ENCODE assay signal across 27 cellular contexts in genomic region chr3:187927565-187927964, GRCh38.
"Had no signal": no experiment of that assay in that cellular context is flagged by ENCODE, and none has a peak within 500 bp of the region (broad histone marks: within the 10 kb centered on the region; RNA-seq: fewer than 3 reads in every experiment).

No MANE protein-coding gene starts in this region.

- H3K4me3 ChIP-seq: left ventricle myocardium inferior, lung, mucosa of descending colon, ovary, right atrium auricular region, right lobe of liver, smooth muscle cell, thyroid gland, transverse colon, upper lobe of left lung, vagina had no signal

- H3K36me3 ChIP-seq: left ventricle myocardium inferior, ovary, right atrium auricular region, right lobe of liver, thyroid gland, transverse colon, upper lobe of left lung, vagina had no signal

- H3K4me2 ChIP-seq: smooth muscle cell had no signal

- H3K27ac ChIP-seq: left ventricle myocardium inferior, ovary, right atrium auricular region, right lobe of liver, thyroid gland, transverse colon, upper lobe of left lung, vagina had no signal

- H3K27ac Mint-ChIP-seq: progenitor cell of endocrine pancreas; stimulated activated memory B cell treated with anti-CD40 and anti-IgM and Interleukin-4, amounts not matched to agents 10 μg/mL and 1 μg/mL and 100 μg/mL, for 72 hours; stimulated activated naive CD8-positive, alpha-beta T cell treated with anti-CD3 and anti-CD28 coated beads, Interleukin-15, amount 100 ng/mL, for 72 hours had no signal

- H3K27me3 Mint-ChIP-seq: naive thymus-derived CD4-positive, alpha-beta T cell; stimulated activated naive CD8-positive, alpha-beta T cell treated with anti-CD3 and anti-CD28 coated beads, Interleukin-15, amount 100 ng/mL, for 72 hours had no signal

- H3K4me3 Mint-ChIP-seq: immature natural killer cell; naive thymus-derived CD4-positive, alpha-beta T cell; natural killer cell treated with Interleukin-12 subunit alpha and Interleukin-12 subunit beta and Interleukin-15 and Interleukin-18, amount 100 ng/mL, for 72 hours; stimulated activated memory B cell treated with anti-CD40 and anti-IgM and Interleukin-4, amounts not matched to agents 10 μg/mL and 1 μg/mL and 100 μg/mL, for 72 hours had no signal

- H3K4me1 ChIP-seq: thyroid gland, transverse colon, upper lobe of left lung, vagina had no signal

- H3K36me3 Mint-ChIP-seq: stimulated activated memory B cell treated with anti-CD40 and anti-IgM and Interleukin-4, amounts not matched to agents 10 μg/mL and 1 μg/mL and 100 μg/mL, for 72 hours had no signal

- H3K9me3 ChIP-seq: ovary, thyroid gland, vagina had no signal

- DNase-seq: hypothalamus; immature natural killer cell; islet precursor cell; left ventricle myocardium inferior; mesendoderm; midbrain; mucosa of descending colon; naive thymus-derived CD4-positive, alpha-beta T cell; ovary; right lobe of liver; stimulated activated CD4-positive, alpha-beta T cell treated with anti-CD3 and anti-CD28 coated beads, Interleukin-1b, Interleukin-23, amount 100 ng/mL, for 48 hours; stimulated activated CD4-positive, alpha-beta T cell treated with anti-CD3 and anti-CD28 coated beads, Interleukin-2, amount 100 ng/mL, for 48 hours; stimulated activated CD4-positive, alpha-beta T cell treated with anti-CD3 and anti-CD28 coated beads, Interleukin-4, amount 100 ng/mL, for 4 hours; stimulated activated CD8-positive, alpha-beta memory T cell treated with anti-CD3 and anti-CD28 coated beads, Interleukin-4, amount 100 ng/mL, for 48 hours; stimulated activated naive CD4-positive, alpha-beta T cell treated with Interleukin-2 at 50 U/mL for 16 hours; stimulated activated naive CD8-positive, alpha-beta T cell treated with anti-CD3 and anti-CD28 coated beads, Interleukin-15, amount 100 ng/mL, for 72 hours; substantia nigra; thyroid gland; transverse colon; upper lobe of left lung had no signal

- ATAC-seq: mucosa of descending colon; naive thymus-derived CD4-positive, alpha-beta T cell; natural killer cell treated with Interleukin-12 subunit alpha and Interleukin-12 subunit beta and Interleukin-15 and Interleukin-18, amount 100 ng/mL, for 72 hours; stimulated activated memory B cell treated with anti-CD40 and anti-IgM and Interleukin-4, amounts not matched to agents 10 μg/mL and 1 μg/mL and 100 μg/mL, for 72 hours; stimulated activated naive CD8-positive, alpha-beta T cell treated with anti-CD3 and anti-CD28 coated beads, Interleukin-15, amount 100 ng/mL, for 72 hours had no signal
